19 cellular contexts compared by ENCODE assay signal in the genomic region with DNA sequence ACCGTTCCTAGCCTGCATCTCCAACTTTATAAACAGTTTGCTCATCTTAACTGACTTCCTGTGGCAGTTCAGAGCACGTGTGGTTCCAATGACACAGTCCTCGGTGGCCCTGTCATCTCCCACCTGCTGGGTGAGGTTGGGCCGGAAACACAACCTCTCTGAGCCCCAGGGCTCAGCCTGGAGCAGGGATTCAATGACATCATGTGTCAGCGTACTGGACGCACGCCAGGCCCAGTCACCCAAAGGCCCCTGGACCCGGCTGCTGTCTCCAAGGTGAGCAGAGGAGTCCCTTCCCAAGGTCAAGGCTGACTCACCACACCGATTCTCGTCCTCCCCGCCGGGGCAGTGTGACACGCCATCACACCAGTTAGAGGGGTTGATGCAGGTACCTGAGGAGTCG. TPM values are rescaled to one million over a fixed set of nuclear protein-coding genes. Genes with fewer than 3 reads are reported as not detected.
DNase-seq lines count a peak whose midpoint lies in the region; ATAC-seq and TF ChIP-seq lines count a peak whose summit lies in the region.
"Had no signal": no experiment of that assay in that cellular context is flagged by ENCODE, and none has a peak within 500 bp of the region (broad histone marks: within the 10 kb centered on the region; RNA-seq: fewer than 3 reads in every experiment).

No MANE protein-coding gene starts in this region.

- H3K4me3 Mint-ChIP-seq in endothelial cell (ENCODE audit: unreplicated experiment): no peak overlapping the region
- H3K4me3 Mint-ChIP-seq in mesothelial cell of epicardium: no peak overlapping the region
- H3K4me3 Mint-ChIP-seq: CD4-positive, alpha-beta memory T cell; GM23338 had no signal

- no peak overlapping the region for H3K4me2 ChIP-seq in trophoblast cell (ENCODE audit: low read length)
- H3K4me2 ChIP-seq: GM23338 had no signal

- H3K27me3 ChIP-seq in trophoblast cell (ENCODE audit: insufficient read depth, low read length): no peaks in the 10 kb centered on the region
- H3K27me3 ChIP-seq: BE2C had no signal

- H2AFZ ChIP-seq in trophoblast cell (ENCODE audit: insufficient read depth, low read length, poor library complexity): no peak overlapping the region
- H2AFZ ChIP-seq: GM23338 had no signal

- H3K9me3 Mint-ChIP-seq in endothelial cell (ENCODE audit: unreplicated experiment): no peaks in the 10 kb centered on the region
- H3K9me3 Mint-ChIP-seq in mesothelial cell of epicardium: no peaks in the 10 kb centered on the region
- H3K9me3 Mint-ChIP-seq: CD4-positive, alpha-beta memory T cell; GM23338 had no signal

- H3K36me3 Mint-ChIP-seq in endothelial cell (ENCODE audit: low read depth, unreplicated experiment) (peaks cover 6% of the 10 kb centered on the region), mesothelial cell of epicardium (no peaks in the 10 kb centered on the region)
- H3K36me3 Mint-ChIP-seq: CD4-positive, alpha-beta memory T cell had no signal

- no peak overlapping the region for H4K91ac ChIP-seq in trophoblast cell (ENCODE audit: low read depth, low read length)

- H3K79me1 ChIP-seq in trophoblast cell (ENCODE audit: low read length): no peaks in the 10 kb centered on the region

- TF ChIP-seq CTCF in C4-2B (conservative IDR thresholded peaks at IDR 0.05): no peak
- TF ChIP-seq CTCF in endothelial cell (IDR thresholded peaks at IDR 0.05; ENCODE audit: unreplicated experiment): no peak
- TF ChIP-seq CTCF in mesothelial cell of epicardium (IDR thresholded peaks at IDR 0.05; ENCODE audit: unreplicated experiment): no peak

- H2BK120ac ChIP-seq in trophoblast cell (ENCODE audit: insufficient read depth, low read length, poor library complexity): no peak overlapping the region

- no peaks in the 10 kb centered on the region for H3K9me3 ChIP-seq in trophoblast cell (ENCODE audit: insufficient read depth, low read depth, low read length)
- H3K9me3 ChIP-seq: BE2C had no signal

- H3K27me3 Mint-ChIP-seq in endothelial cell (ENCODE audit: unreplicated experiment): peaks cover 4% of the 10 kb centered on the region
- H3K27me3 Mint-ChIP-seq in mesothelial cell of epicardium (ENCODE audit: low read depth): no peaks in the 10 kb centered on the region

- no peak overlapping the region for H3K23ac ChIP-seq in trophoblast cell (ENCODE audit: low read length)

- no peak overlapping the region for H3K4ac ChIP-seq in trophoblast cell (ENCODE audit: low read depth, low read length)

- no peak overlapping the region for H2BK12ac ChIP-seq in trophoblast cell (ENCODE audit: low read length)

- no peak for ATAC-seq in GM21825 (IDR thresholded peaks at IDR 0.05; ENCODE audit: unreplicated experiment)
- ATAC-seq: GM23338, HCT116, K562 had no signal

- no peak overlapping the region for H3K14ac ChIP-seq in trophoblast cell (ENCODE audit: low read length)

- no CpG with 5 or more reads among the region's 14 CpGs for WGBS in trophoblast cell (ENCODE audit: extremely low coverage, insufficient coverage, insufficient read length)

- H3K4me1 ChIP-seq in trophoblast cell (ENCODE audit: control insufficient read depth in 1 of 2, insufficient read depth in 2 of 2, low read length in 2 of 2): no peaks in the 10 kb centered on the region
- H3K4me1 ChIP-seq: BE2C had no signal

- peak overlapping the region; percentile 5; the same call in 1 of the 2 replicates for H3K27ac ChIP-seq in C4-2B
- no peak overlapping the region for H3K27ac ChIP-seq in trophoblast cell (ENCODE audit: low read depth, low read length)
- H3K27ac ChIP-seq: RWPE1 had no signal

- H3K4me1 Mint-ChIP-seq in endothelial cell (ENCODE audit: unreplicated experiment) (peaks cover 19% of the 10 kb centered on the region), mesothelial cell of epicardium (peaks cover 2% of the 10 kb centered on the region)
- H3K4me1 Mint-ChIP-seq: CD4-positive, alpha-beta memory T cell had no signal

- no peaks in the 10 kb centered on the region for H3K79me2 ChIP-seq in trophoblast cell (ENCODE audit: control insufficient read depth, insufficient read depth, low read length, poor library complexity)

- no peak overlapping the region for H3K18ac ChIP-seq in trophoblast cell (ENCODE audit: low read length)

- no peak overlapping the region for H4K12ac ChIP-seq in trophoblast cell (ENCODE audit: low read depth, low read length)

- peak overlapping the region; percentile 42 for H3K27ac Mint-ChIP-seq in endothelial cell (ENCODE audit: unreplicated experiment)
- H3K27ac Mint-ChIP-seq in mesothelial cell of epicardium: no peak overlapping the region
- H3K27ac Mint-ChIP-seq: CD4-positive, alpha-beta memory T cell; GM23338 had no signal

- no peak overlapping the region for H3K9ac ChIP-seq in trophoblast cell (ENCODE audit: low read length)

- DNase-seq in Jurkat, Clone E6-1 (ENCODE audit: low read depth, low spot score): peak; percentile 73
- DNase-seq in endothelial cell (ENCODE audit: low spot score) (no peak), trophoblast cell (peak; percentile 94), LoVo (ENCODE audit: low spot score) (no peak), mesothelial cell of epicardium (ENCODE audit: low spot score in 2 of 2, unreplicated experiment in 2 of 2) (no peak)
- DNase-seq: BE2C; CD4-positive, alpha-beta memory T cell; NCI-H1417; NCI-H187; NCI-H226; NCI-H524; NCI-H82; SIG-M5 had no signal

- H2BK5ac ChIP-seq in trophoblast cell (ENCODE audit: low read depth, low read length, poor library complexity): no peak overlapping the region

- H3K36me3 ChIP-seq in trophoblast cell (ENCODE audit: control insufficient read depth in 1 of 2, insufficient read depth in 2 of 2, low read length in 2 of 2): no peaks in the 10 kb centered on the region
- H3K36me3 ChIP-seq: BE2C had no signal

- H2AK5ac ChIP-seq in trophoblast cell (ENCODE audit: low read length): no peak overlapping the region

- H4K8ac ChIP-seq in trophoblast cell (ENCODE audit: low read depth, low read length): no peak overlapping the region

- no peak overlapping the region for H3K4me3 ChIP-seq in Jurkat, Clone E6-1 (ENCODE audit: low read length)
- H3K4me3 ChIP-seq in trophoblast cell (ENCODE audit: low read depth, low read length): no peak overlapping the region
- H3K4me3 ChIP-seq: GM23338, K562 had no signal

RNA-seq across cellular contexts. Expression of a gene that starts 19.9 kb away (rescaled TPM):
- polyA plus RNA-seq in Jurkat, Clone E6-1 (2012; ENCODE audit: insufficient read depth, insufficient read length): not detected
- 46.3 TPM for total RNA-seq in endothelial cell (ENCODE audit: unreplicated experiment)
- 4.6 and 4.7 TPM in 2 replicates for polyA plus RNA-seq in trophoblast cell (2013)
- total RNA-seq in mesothelial cell of epicardium: 1.3 to 2.6 TPM (median 1.9 TPM) in 3 replicates
- total RNA-seq: CD4-positive, alpha-beta memory T cell had no signal
- polyA plus RNA-seq: CD4-positive, alpha-beta memory T cell; K562 had no signal

Comparison
In these comparisons a context has a peak if more than half of its experiments do, and no peak if none do; other contexts are left out.
1. DNase-seq: peak in Jurkat, Clone E6-1 (single experiment) and trophoblast cell (2 of 2); none in endothelial cell (single experiment), LoVo (single experiment) and mesothelial cell of epicardium (0 of 2).
2. RNA of a gene that starts 19.9 kb away (total RNA-seq): 46.3 TPM in endothelial cell (single experiment); 1.3 to 2.6 TPM in mesothelial cell of epicardium; every median in the first group is over 10 times any median in the second.